In genomic region chr20:31705598-31706597, GRCh38 we compare ENCODE assay signal across 8 cellular contexts. TPM values are rescaled to one million over a fixed set of nuclear protein-coding genes. Genes with fewer than 3 reads are reported as not detected.
DNase-seq lines count a peak whose midpoint lies in the region; ATAC-seq and TF ChIP-seq lines count a peak whose summit lies in the region.

No MANE protein-coding gene starts in this region.

- H3K36me3 Mint-ChIP-seq in central memory CD8-positive, alpha-beta T cell (ENCODE audit: insufficient read depth), result peaks cover 27% of the 10 kb centered on the region
- peaks cover 99% of the 10 kb centered on the region for H3K36me3 Mint-ChIP-seq in stimulated activated effector memory CD8-positive, alpha-beta T cell treated with anti-CD3 and anti-CD28 coated beads, Interleukin-12 subunit alpha, Interleukin-12 subunit beta, amount 100 ng/mL, for 72 hours

- peak overlapping the region; percentile 35 for H3K27ac Mint-ChIP-seq in central memory CD8-positive, alpha-beta T cell (ENCODE audit: low read depth)
- peak overlapping the region; percentile 89 for H3K27ac Mint-ChIP-seq in stimulated activated effector memory CD8-positive, alpha-beta T cell treated with anti-CD3 and anti-CD28 coated beads, Interleukin-12 subunit alpha, Interleukin-12 subunit beta, amount 100 ng/mL, for 72 hours

- peaks cover 43% of the 10 kb centered on the region for H3K36me3 ChIP-seq in right atrium auricular region

- peak overlapping the region; percentile 65 to 69 for H3K27ac ChIP-seq in right atrium auricular region

- ATAC-seq in Right ventricle myocardium inferior, result no peak
- ATAC-seq in HG03175 (IDR thresholded peaks at IDR 0.05; ENCODE audit: unreplicated experiment), result peak; percentile 91
- ATAC-seq in central memory CD8-positive, alpha-beta T cell (replicated peaks; ENCODE audit: extremely low read depth, poor library complexity, severe bottlenecking), result no peak
- ATAC-seq in stimulated activated effector memory CD8-positive, alpha-beta T cell treated with anti-CD3 and anti-CD28 coated beads, Interleukin-12 subunit alpha, Interleukin-12 subunit beta, amount 100 ng/mL, for 72 hours, result peak; percentile 42

- no peak for TF ChIP-seq CTCF in right atrium auricular region (IDR thresholded peaks at IDR 0.05)

- no peaks in the 10 kb centered on the region for H3K27me3 ChIP-seq in right atrium auricular region

- no peaks in the 10 kb centered on the region for H3K9me3 ChIP-seq in right atrium auricular region

- peaks cover 67% of the 10 kb centered on the region for H3K4me1 Mint-ChIP-seq in central memory CD8-positive, alpha-beta T cell
- peaks cover 76% of the 10 kb centered on the region for H3K4me1 Mint-ChIP-seq in stimulated activated effector memory CD8-positive, alpha-beta T cell treated with anti-CD3 and anti-CD28 coated beads, Interleukin-12 subunit alpha, Interleukin-12 subunit beta, amount 100 ng/mL, for 72 hours

- no peak overlapping the region for H3K4me3 Mint-ChIP-seq in central memory CD8-positive, alpha-beta T cell
- peak overlapping the region; percentile 13 for H3K4me3 Mint-ChIP-seq in stimulated activated effector memory CD8-positive, alpha-beta T cell treated with anti-CD3 and anti-CD28 coated beads, Interleukin-12 subunit alpha, Interleukin-12 subunit beta, amount 100 ng/mL, for 72 hours

- intact Hi-C loops in Right ventricle myocardium inferior (cut with DNase I), result no loop called here

- H3K27me3 Mint-ChIP-seq in central memory CD8-positive, alpha-beta T cell, result no peaks in the 10 kb centered on the region

- DNase-seq in right atrium auricular region (ENCODE audit: low spot score) (no peak), Right ventricle myocardium inferior (ENCODE audit: missing footprints) (no peak), NCI-H1694 (lab: John Stamatoyannopoulos, UW) (no peak), KG1 (lab: John Stamatoyannopoulos, UW) (no peak)
- no peak for DNase-seq in central memory CD8-positive, alpha-beta T cell (ENCODE audit: low spot score in 2 of 2)
- DNase-seq in stimulated activated effector memory CD8-positive, alpha-beta T cell treated with anti-CD3 and anti-CD28 coated beads, Interleukin-12 subunit alpha, Interleukin-12 subunit beta, amount 100 ng/mL, for 72 hours (ENCODE audit: low spot score in 2 of 2), result no peak
- DNase-seq in activated effector memory CD4-positive, alpha-beta T cell treated with anti-CD3 and anti-CD28 coated beads, Interleukin-2, amount 50 U/mL, for 16 hours, result no peak

- H3K4me1 ChIP-seq in right atrium auricular region, result peaks cover 5 to 73% of the 10 kb centered on the region in 2 donors

- H3K9me3 Mint-ChIP-seq in central memory CD8-positive, alpha-beta T cell, result no peaks in the 10 kb centered on the region
- H3K9me3 Mint-ChIP-seq in stimulated activated effector memory CD8-positive, alpha-beta T cell treated with anti-CD3 and anti-CD28 coated beads, Interleukin-12 subunit alpha, Interleukin-12 subunit beta, amount 100 ng/mL, for 72 hours, result no peaks in the 10 kb centered on the region

- H3K4me3 ChIP-seq in right atrium auricular region, result no peak overlapping the region

RNA-seq across cellular contexts. Expression of gene BCL2L1, which starts 16.8 kb away (rescaled TPM):
- total RNA-seq in right atrium auricular region (10 to 100 TPM; 84.2 to 93.5 TPM), Right ventricle myocardium inferior (55.2 TPM)

RNA-seq across cellular contexts. Expression of gene TPX2, which starts 33.2 kb away (rescaled TPM):
- total RNA-seq in right atrium auricular region, result 1 to 10 TPM in 1 of 2 donors, under 1 TPM in 1; 0.20 to 2.9 TPM
- 1.2 TPM for total RNA-seq in Right ventricle myocardium inferior

Comparison
In these comparisons a context has a peak if more than half of its experiments do, and no peak if none do; other contexts are left out.
1. ATAC-seq: peak in HG03175 (single experiment) and stimulated activated effector memory CD8-positive, alpha-beta T cell treated with anti-CD3 and anti-CD28 coated beads, Interleukin-12 subunit alpha, Interleukin-12 subunit beta, amount 100 ng/mL, for 72 hours (single experiment); none in Right ventricle myocardium inferior (single experiment) and central memory CD8-positive, alpha-beta T cell (single experiment).